1 cellular context compared by ENCODE assay signal in the genomic region with DNA sequence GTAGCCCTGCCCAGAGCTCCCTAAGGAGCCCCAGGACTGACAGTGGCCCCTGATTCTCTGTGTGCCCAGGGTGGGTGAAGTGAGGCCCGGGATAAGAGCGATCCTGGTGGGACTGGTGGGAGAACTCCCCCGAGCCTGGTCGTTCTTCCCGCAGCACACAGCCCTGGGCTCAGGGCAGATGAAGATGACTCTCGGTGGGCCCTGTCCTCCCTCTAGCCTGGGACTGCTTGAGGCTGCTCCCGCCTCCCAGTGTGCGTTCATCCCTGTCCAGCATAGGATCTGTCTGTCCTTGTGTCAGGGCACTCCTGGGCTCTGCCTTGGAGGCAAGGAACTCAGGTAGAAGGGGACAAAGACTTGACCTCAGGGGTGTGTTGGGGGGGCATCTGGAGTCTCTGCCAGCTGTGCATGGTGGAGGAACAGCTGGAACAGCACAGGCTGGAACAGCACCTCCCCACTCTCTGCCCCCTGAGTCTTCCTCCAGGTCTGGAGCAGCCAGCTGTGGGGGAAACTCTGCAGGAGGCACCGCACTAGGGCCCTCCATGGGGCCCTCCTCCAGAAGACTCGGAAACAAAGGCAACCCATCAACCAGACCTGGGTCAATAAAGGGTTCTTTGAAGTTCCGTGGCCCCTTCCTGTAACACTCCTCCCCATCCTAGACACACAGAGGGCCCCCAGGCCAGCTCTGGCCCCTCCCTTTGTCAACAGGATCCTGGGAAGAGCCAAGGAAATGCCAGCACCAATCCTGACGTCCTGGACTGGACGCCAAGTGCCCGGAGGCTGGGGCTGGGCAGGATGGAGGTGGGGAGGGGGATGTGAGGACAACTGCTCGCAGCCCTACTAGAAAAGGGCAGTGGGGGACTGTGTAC.
TF ChIP-seq lines count a peak whose summit lies in the region.

No MANE protein-coding gene starts in this region.

TF ChIP-seq in HepG2, 621 proteins besides CTCF, POLR2A, EP300 and RAD21:
- TF ChIP-seq ZNF292 (CRISPR knock-in tag; IDR thresholded peaks at IDR 0.05; ENCODE audit: borderline replicate concordance, low read depth), result no peak
- TF ChIP-seq TCF7 (IDR thresholded peaks at IDR 0.05; ENCODE audit: low read depth), result peak; percentile 83
- TF ChIP-seq ETV5 (CRISPR knock-in tag; IDR thresholded peaks at IDR 0.05; ENCODE audit: borderline replicate concordance), result peak; percentile 83; the same call in 1 of the 2 replicates
- TF ChIP-seq FOXP1 (IDR thresholded peaks at IDR 0.05), result no peak
- peak; percentile 36 for TF ChIP-seq FOXP1 (CRISPR knock-in tag; IDR thresholded peaks at IDR 0.05)
- TF ChIP-seq KDM5B (CRISPR knock-in tag; IDR thresholded peaks at IDR 0.05; ENCODE audit: borderline replicate concordance), result peak; percentile 37; the same call in 1 of the 2 replicates
- peak; percentile 29; the same call in 1 of the 2 replicates for TF ChIP-seq NR2F6 (IDR thresholded peaks at IDR 0.05)
- TF ChIP-seq NR2F6 (CRISPR knock-in tag; IDR thresholded peaks at IDR 0.05), result no peak
- TF ChIP-seq SAP130 (CRISPR knock-in tag; IDR thresholded peaks at IDR 0.05; ENCODE audit: low read depth), result 0 out of 2 replicates have a peak, but pooled peaks have one; percentile 23
- 0 out of 2 replicates have a peak, but pooled peaks have one; percentile 28 for TF ChIP-seq TBX2 (CRISPR knock-in tag; IDR thresholded peaks at IDR 0.05; ENCODE audit: borderline replicate concordance)
- no peak for TF ChIP-seq FOXA1 (IDR thresholded peaks at IDR 0.05)
- TF ChIP-seq FOXA1 (CRISPR knock-in tag; IDR thresholded peaks at IDR 0.05), result peak; percentile 92
- 0 out of 2 replicates have a peak, but pooled peaks have one; percentile 15 for TF ChIP-seq KDM1A (CRISPR knock-in tag; IDR thresholded peaks at IDR 0.05)
- peak; percentile 58; the same call in 1 of the 2 replicates for TF ChIP-seq HMG20A (CRISPR knock-in tag; IDR thresholded peaks at IDR 0.05; ENCODE audit: borderline replicate concordance)
- TF ChIP-seq SOX6 (IDR thresholded peaks at IDR 0.05), result no peak
- TF ChIP-seq SOX6 (CRISPR knock-in tag; IDR thresholded peaks at IDR 0.05), result peak; percentile 76; the same call in 1 of the 2 replicates
- TF ChIP-seq, protein P1, sequence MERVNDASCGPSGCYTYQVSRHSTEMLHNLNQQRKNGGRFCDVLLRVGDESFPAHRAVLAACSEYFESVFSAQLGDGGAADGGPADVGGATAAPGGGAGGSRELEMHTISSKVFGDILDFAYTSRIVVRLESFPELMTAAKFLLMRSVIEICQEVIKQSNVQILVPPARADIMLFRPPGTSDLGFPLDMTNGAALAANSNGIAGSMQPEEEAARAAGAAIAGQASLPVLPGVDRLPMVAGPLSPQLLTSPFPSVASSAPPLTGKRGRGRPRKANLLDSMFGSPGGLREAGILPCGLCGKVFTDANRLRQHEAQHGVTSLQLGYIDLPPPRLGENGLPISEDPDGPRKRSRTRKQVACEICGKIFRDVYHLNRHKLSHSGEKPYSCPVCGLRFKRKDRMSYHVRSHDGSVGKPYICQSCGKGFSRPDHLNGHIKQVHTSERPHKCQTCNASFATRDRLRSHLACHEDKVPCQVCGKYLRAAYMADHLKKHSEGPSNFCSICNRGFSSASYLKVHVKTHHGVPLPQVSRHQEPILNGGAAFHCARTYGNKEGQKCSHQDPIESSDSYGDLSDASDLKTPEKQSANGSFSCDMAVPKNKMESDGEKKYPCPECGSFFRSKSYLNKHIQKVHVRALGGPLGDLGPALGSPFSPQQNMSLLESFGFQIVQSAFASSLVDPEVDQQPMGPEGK (CRISPR knock-in tag; IDR thresholded peaks at IDR 0.05), result peak; percentile 96
- no peak for TF ChIP-seq ZNF572 (CRISPR knock-in tag; IDR thresholded peaks at IDR 0.05)
- TF ChIP-seq ARID5B (CRISPR knock-in tag; IDR thresholded peaks at IDR 0.05), result peak; percentile 49; the same call in 1 of the 2 replicates
- 0 out of 2 replicates have a peak, but pooled peaks have one; percentile 41 for TF ChIP-seq RCOR2 (CRISPR knock-in tag; IDR thresholded peaks at IDR 0.05)
- TF ChIP-seq BCL6 (CRISPR knock-in tag; IDR thresholded peaks at IDR 0.05), result peak; percentile 61; the same call in 1 of the 2 replicates
- peak; percentile 85 for TF ChIP-seq SP5 (CRISPR knock-in tag; IDR thresholded peaks at IDR 0.05; ENCODE audit: borderline replicate concordance, low read depth)
- TF ChIP-seq RARA (CRISPR knock-in tag; IDR thresholded peaks at IDR 0.05), result peak; percentile 43
- peak; percentile 53 for TF ChIP-seq GATAD2A (CRISPR knock-in tag; IDR thresholded peaks at IDR 0.05)
- TF ChIP-seq, protein P2, sequence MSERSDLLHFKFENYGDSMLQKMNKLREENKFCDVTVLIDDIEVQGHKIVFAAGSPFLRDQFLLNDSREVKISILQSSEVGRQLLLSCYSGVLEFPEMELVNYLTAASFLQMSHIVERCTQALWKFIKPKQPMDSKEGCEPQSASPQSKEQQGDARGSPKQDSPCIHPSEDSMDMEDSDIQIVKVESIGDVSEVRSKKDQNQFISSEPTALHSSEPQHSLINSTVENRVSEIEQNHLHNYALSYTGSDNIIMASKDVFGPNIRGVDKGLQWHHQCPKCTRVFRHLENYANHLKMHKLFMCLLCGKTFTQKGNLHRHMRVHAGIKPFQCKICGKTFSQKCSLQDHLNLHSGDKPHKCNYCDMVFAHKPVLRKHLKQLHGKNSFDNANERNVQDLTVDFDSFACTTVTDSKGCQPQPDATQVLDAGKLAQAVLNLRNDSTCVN (CRISPR knock-in tag; IDR thresholded peaks at IDR 0.05; ENCODE audit: borderline replicate concordance), result peak; percentile 48; the same call in 1 of the 2 replicates
- TF ChIP-seq ZNF556 (CRISPR knock-in tag; IDR thresholded peaks at IDR 0.05; ENCODE audit: borderline replicate concordance), result no peak
- TF ChIP-seq PHF5A (CRISPR knock-in tag; IDR thresholded peaks at IDR 0.05; ENCODE audit: low read depth, unreplicated experiment), result no peak
- TF ChIP-seq CREM (IDR thresholded peaks at IDR 0.05), result peak; percentile 35; the same call in 1 of the 2 replicates
- TF ChIP-seq CREM (CRISPR knock-in tag; IDR thresholded peaks at IDR 0.05), result no peak
- TF ChIP-seq ZNF850 (CRISPR knock-in tag; conservative IDR thresholded peaks at IDR 0.05), result no peak
- peak; percentile 74 for TF ChIP-seq SOX5 (CRISPR knock-in tag; IDR thresholded peaks at IDR 0.05; ENCODE audit: borderline replicate concordance)
- TF ChIP-seq NCOA2 (CRISPR knock-in tag; IDR thresholded peaks at IDR 0.05), result peak; percentile 76
- TF ChIP-seq, protein P3, sequence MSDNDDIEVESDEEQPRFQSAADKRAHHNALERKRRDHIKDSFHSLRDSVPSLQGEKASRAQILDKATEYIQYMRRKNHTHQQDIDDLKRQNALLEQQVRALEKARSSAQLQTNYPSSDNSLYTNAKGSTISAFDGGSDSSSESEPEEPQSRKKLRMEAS (IDR thresholded peaks at IDR 0.05), result no peak
- TF ChIP-seq ZNF205 (CRISPR knock-in tag; IDR thresholded peaks at IDR 0.05), result 0 out of 2 replicates have a peak, but pooled peaks have one; percentile 17
- TF ChIP-seq RXRB (CRISPR knock-in tag; IDR thresholded peaks at IDR 0.05; ENCODE audit: borderline replicate concordance), result 0 out of 2 replicates have a peak, but pooled peaks have one; percentile 23
- TF ChIP-seq SKIL (CRISPR knock-in tag; IDR thresholded peaks at IDR 0.05; ENCODE audit: borderline replicate concordance), result 0 out of 2 replicates have a peak, but pooled peaks have one; percentile 18
- TF ChIP-seq, protein P4, sequence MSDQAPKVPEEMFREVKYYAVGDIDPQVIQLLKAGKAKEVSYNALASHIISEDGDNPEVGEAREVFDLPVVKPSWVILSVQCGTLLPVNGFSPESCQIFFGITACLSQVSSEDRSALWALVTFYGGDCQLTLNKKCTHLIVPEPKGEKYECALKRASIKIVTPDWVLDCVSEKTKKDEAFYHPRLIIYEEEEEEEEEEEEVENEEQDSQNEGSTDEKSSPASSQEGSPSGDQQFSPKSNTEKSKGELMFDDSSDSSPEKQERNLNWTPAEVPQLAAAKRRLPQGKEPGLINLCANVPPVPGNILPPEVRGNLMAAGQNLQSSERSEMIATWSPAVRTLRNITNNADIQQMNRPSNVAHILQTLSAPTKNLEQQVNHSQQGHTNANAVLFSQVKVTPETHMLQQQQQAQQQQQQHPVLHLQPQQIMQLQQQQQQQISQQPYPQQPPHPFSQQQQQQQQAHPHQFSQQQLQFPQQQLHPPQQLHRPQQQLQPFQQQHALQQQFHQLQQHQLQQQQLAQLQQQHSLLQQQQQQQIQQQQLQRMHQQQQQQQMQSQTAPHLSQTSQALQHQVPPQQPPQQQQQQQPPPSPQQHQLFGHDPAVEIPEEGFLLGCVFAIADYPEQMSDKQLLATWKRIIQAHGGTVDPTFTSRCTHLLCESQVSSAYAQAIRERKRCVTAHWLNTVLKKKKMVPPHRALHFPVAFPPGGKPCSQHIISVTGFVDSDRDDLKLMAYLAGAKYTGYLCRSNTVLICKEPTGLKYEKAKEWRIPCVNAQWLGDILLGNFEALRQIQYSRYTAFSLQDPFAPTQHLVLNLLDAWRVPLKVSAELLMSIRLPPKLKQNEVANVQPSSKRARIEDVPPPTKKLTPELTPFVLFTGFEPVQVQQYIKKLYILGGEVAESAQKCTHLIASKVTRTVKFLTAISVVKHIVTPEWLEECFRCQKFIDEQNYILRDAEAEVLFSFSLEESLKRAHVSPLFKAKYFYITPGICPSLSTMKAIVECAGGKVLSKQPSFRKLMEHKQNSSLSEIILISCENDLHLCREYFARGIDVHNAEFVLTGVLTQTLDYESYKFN (CRISPR knock-in tag; conservative IDR thresholded peaks at IDR 0.05), result peak; percentile 70
- peak; percentile 2; the same call in 1 of the 2 replicates for TF ChIP-seq ISL2 (CRISPR knock-in tag; IDR thresholded peaks at IDR 0.05)
- 0 out of 2 replicates have a peak, but pooled peaks have one; percentile 16 for TF ChIP-seq HNRNPL (IDR thresholded peaks at IDR 0.05; ENCODE audit: low read depth, low read length)
- peak; percentile 71 for TF ChIP-seq SOX13 (IDR thresholded peaks at IDR 0.05)
- peak in 1 of 2 experiments; percentile 84; a peak in 2 of 4 replicates for TF ChIP-seq SOX13 (CRISPR knock-in tag; conservative IDR thresholded peaks at IDR 0.05 in 1 of 2, IDR thresholded peaks at IDR 0.05 in 1 of 2)
- TF ChIP-seq ZNF639 (CRISPR knock-in tag; conservative IDR thresholded peaks at IDR 0.05), result no peak
- TF ChIP-seq, protein P5, sequence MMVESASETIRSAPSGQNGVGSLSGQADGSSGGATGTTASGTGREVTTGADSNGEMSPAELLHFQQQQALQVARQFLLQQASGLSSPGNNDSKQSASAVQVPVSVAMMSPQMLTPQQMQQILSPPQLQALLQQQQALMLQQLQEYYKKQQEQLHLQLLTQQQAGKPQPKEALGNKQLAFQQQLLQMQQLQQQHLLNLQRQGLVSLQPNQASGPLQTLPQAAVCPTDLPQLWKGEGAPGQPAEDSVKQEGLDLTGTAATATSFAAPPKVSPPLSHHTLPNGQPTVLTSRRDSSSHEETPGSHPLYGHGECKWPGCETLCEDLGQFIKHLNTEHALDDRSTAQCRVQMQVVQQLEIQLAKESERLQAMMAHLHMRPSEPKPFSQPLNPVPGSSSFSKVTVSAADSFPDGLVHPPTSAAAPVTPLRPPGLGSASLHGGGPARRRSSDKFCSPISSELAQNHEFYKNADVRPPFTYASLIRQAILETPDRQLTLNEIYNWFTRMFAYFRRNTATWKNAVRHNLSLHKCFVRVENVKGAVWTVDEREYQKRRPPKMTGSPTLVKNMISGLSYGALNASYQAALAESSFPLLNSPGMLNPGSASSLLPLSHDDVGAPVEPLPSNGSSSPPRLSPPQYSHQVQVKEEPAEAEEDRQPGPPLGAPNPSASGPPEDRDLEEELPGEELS (CRISPR knock-in tag; IDR thresholded peaks at IDR 0.05), result peak; percentile 65
- TF ChIP-seq FOXA3 (CRISPR knock-in tag; IDR thresholded peaks at IDR 0.05), result peak; percentile 82
- no peak for TF ChIP-seq GLI4 (CRISPR knock-in tag; IDR thresholded peaks at IDR 0.05; ENCODE audit: borderline replicate concordance)
